Comparison of ENCODE assay signal across 12 cellular contexts in the genomic region with DNA sequence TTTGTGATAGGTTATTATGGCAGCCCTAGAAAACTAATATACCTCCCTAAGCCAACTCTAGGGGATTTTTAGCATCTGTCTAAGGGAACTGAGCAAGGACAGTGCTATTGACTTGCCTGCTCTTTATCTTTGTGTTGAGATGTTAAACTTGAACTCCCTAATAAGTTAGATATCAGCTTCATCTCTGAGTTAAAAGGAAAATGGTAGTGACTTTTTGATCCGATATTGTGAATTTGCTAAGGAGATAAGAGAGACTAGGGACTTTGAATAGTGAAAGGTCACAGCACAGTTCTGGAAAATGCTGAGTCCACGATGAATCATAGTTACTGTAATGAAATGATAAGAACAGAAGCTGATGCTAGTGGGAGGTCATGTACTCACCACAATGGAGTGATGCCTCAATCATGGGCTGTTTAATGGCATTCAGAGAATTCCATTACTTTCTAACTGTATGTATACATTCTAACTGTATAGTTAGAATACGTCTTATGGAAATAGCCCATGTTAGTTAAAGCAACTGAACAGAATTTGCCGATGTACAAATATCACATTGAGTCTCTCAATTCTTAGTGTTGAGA.
DNase-seq lines count a peak whose midpoint lies in the region; ATAC-seq and TF ChIP-seq lines count a peak whose summit lies in the region.
"Had no signal": no experiment of that assay in that cellular context is flagged by ENCODE, and none has a peak within 500 bp of the region (broad histone marks: within the 10 kb centered on the region; RNA-seq: fewer than 3 reads in every experiment).

No MANE protein-coding gene starts in this region.

- peak overlapping the region in 2 of 5 donors; percentile 75 to 76 for H3K27ac ChIP-seq in adrenal gland
- no peak overlapping the region for H3K27ac ChIP-seq in GM23338 (ENCODE audit: low read depth)
- H3K27ac ChIP-seq: body of pancreas had no signal

- intact Hi-C loops in adrenal gland (cut with DNase I) = no loop called here

- no peaks in the 10 kb centered on the region for H3K9me3 ChIP-seq in adrenal gland (replicated peaks in 1 of 3)
- H3K9me3 ChIP-seq: body of pancreas had no signal

- H3K4me1 Mint-ChIP-seq in GM23338 = no peaks in the 10 kb centered on the region
- H3K4me1 Mint-ChIP-seq: CD4-positive, CD25-positive, alpha-beta regulatory T cell had no signal

- DNase-seq in AG09309 (ENCODE audit: low read depth) (peak; percentile 7), HS-5 (ENCODE audit: low read depth) (peak; percentile 67), adrenal gland (peak in 4 of 7 donors; percentile 23 to 58 (median 42)), iris pigment epithelial cell (ENCODE audit: low read depth) (peak; percentile 90), GM23338 (ENCODE audit: low spot score) (no peak), HuH-7.5 (ENCODE audit: low spot score) (no peak)
- DNase-seq: body of pancreas; CD4-positive, CD25-positive, alpha-beta regulatory T cell; NCI-H510A; substantia nigra had no signal

- 47 to 62% (median 57%) methylated on average over 4 of the region's 4 CpGs for WGBS in adrenal gland, 4 donors

- H2AFZ ChIP-seq in GM23338 = no peak overlapping the region

- no peak for ATAC-seq in GM23338
- no peak for ATAC-seq in HG02970 (IDR thresholded peaks at IDR 0.05; ENCODE audit: low FRiP score, unreplicated experiment)
- no peak for ATAC-seq in GM18909 (IDR thresholded peaks at IDR 0.05; ENCODE audit: poor library complexity, unreplicated experiment)
- ATAC-seq: body of pancreas had no signal

- no peak overlapping the region for H3K4me3 ChIP-seq in AG09309 (ENCODE audit: control insufficient read depth, low read depth, low read length)
- H3K4me3 ChIP-seq in adrenal gland = no peak overlapping the region
- no peak overlapping the region for H3K4me3 ChIP-seq in GM23338
- H3K4me3 ChIP-seq: body of pancreas had no signal

- H3K36me3 ChIP-seq in adrenal gland (replicated peaks in 1 of 2) (no peaks in the 10 kb centered on the region), GM23338 (ENCODE audit: insufficient read depth) (no peaks in the 10 kb centered on the region)

- H3K27ac Mint-ChIP-seq in GM23338 = no peak overlapping the region
- H3K27ac Mint-ChIP-seq: CD4-positive, CD25-positive, alpha-beta regulatory T cell had no signal

- no peak overlapping the region for H3K4me3 Mint-ChIP-seq in GM23338
- H3K4me3 Mint-ChIP-seq: CD4-positive, CD25-positive, alpha-beta regulatory T cell had no signal

- no peaks in the 10 kb centered on the region for H3K9me3 Mint-ChIP-seq in GM23338

- H3K4me1 ChIP-seq in adrenal gland (replicated peaks in 1 of 2) = peaks cover 0 to 10% of the 10 kb centered on the region in 2 donors
- no peaks in the 10 kb centered on the region for H3K4me1 ChIP-seq in GM23338 (ENCODE audit: insufficient read depth)
- H3K4me1 ChIP-seq: body of pancreas had no signal

- no peaks in the 10 kb centered on the region for H4K20me1 ChIP-seq in GM23338 (replicated peaks; ENCODE audit: insufficient read depth)

- H3K79me2 ChIP-seq in GM23338 (replicated peaks; ENCODE audit: insufficient read depth) = no peaks in the 10 kb centered on the region

- H3F3A ChIP-seq in GM23338 (replicated peaks; ENCODE audit: low read depth) = no peaks in the 10 kb centered on the region

- H3K4me2 ChIP-seq in GM23338 = no peak overlapping the region

- TF ChIP-seq CTCF in AG09309 (IDR thresholded peaks at IDR 0.05; ENCODE audit: control insufficient read depth, insufficient read depth, low read depth, low read length, missing control alignments) (no peak), adrenal gland (IDR thresholded peaks at IDR 0.05) (no peak), GM23338 (conservative IDR thresholded peaks at IDR 0.05; ENCODE audit: low read depth in 2 of 2) (no peak)

- H3K36me3 Mint-ChIP-seq in GM23338 (ENCODE audit: low read depth) = no peaks in the 10 kb centered on the region
- H3K36me3 Mint-ChIP-seq: CD4-positive, CD25-positive, alpha-beta regulatory T cell had no signal

- no peaks in the 10 kb centered on the region for H3K9me2 ChIP-seq in GM23338 (ENCODE audit: insufficient read depth)

- no peak for TF ChIP-seq POLR2A in adrenal gland (IDR thresholded peaks at IDR 0.05)

- H3K27me3 ChIP-seq in adrenal gland = no peaks in the 10 kb centered on the region
- H3K27me3 ChIP-seq in GM23338 (ENCODE audit: insufficient read depth) = no peaks in the 10 kb centered on the region
- H3K27me3 ChIP-seq: body of pancreas had no signal

- H3K27me3 Mint-ChIP-seq in GM23338 (ENCODE audit: insufficient read depth, low read depth, poor library complexity) = no peaks in the 10 kb centered on the region
- H3K27me3 Mint-ChIP-seq: CD4-positive, CD25-positive, alpha-beta regulatory T cell had no signal

TF ChIP-seq in GM23338, 12 proteins besides CTCF, POLR2A, EP300 and RAD21 (continues in another document):
- TF ChIP-seq POLR2AphosphoS5 (IDR thresholded peaks at IDR 0.05; ENCODE audit: low read depth) (no peak), NANOG (IDR thresholded peaks at IDR 0.05; ENCODE audit: borderline replicate concordance) (no peak), ZNF114 (CRISPR knock-in tag; IDR thresholded peaks at IDR 0.05) (no peak), ZNF331 (CRISPR knock-in tag; IDR thresholded peaks at IDR 0.05; ENCODE audit: low read depth) (no peak), CREB1 (CRISPR knock-in tag; IDR thresholded peaks at IDR 0.05; ENCODE audit: low read depth) (no peak), JUNB (IDR thresholded peaks at IDR 0.05; ENCODE audit: unreplicated experiment) (no peak), EZH2phosphoT487 (IDR thresholded peaks at IDR 0.05; ENCODE audit: unreplicated experiment) (no peak), EZH2 (IDR thresholded peaks at IDR 0.05; ENCODE audit: low read depth, unreplicated experiment) (no peak)
- TF ChIP-seq, protein P1, sequence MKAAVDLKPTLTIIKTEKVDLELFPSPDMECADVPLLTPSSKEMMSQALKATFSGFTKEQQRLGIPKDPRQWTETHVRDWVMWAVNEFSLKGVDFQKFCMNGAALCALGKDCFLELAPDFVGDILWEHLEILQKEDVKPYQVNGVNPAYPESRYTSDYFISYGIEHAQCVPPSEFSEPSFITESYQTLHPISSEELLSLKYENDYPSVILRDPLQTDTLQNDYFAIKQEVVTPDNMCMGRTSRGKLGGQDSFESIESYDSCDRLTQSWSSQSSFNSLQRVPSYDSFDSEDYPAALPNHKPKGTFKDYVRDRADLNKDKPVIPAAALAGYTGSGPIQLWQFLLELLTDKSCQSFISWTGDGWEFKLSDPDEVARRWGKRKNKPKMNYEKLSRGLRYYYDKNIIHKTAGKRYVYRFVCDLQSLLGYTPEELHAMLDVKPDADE (IDR thresholded peaks at IDR 0.05) = no peak
- TF ChIP-seq, protein P2, sequence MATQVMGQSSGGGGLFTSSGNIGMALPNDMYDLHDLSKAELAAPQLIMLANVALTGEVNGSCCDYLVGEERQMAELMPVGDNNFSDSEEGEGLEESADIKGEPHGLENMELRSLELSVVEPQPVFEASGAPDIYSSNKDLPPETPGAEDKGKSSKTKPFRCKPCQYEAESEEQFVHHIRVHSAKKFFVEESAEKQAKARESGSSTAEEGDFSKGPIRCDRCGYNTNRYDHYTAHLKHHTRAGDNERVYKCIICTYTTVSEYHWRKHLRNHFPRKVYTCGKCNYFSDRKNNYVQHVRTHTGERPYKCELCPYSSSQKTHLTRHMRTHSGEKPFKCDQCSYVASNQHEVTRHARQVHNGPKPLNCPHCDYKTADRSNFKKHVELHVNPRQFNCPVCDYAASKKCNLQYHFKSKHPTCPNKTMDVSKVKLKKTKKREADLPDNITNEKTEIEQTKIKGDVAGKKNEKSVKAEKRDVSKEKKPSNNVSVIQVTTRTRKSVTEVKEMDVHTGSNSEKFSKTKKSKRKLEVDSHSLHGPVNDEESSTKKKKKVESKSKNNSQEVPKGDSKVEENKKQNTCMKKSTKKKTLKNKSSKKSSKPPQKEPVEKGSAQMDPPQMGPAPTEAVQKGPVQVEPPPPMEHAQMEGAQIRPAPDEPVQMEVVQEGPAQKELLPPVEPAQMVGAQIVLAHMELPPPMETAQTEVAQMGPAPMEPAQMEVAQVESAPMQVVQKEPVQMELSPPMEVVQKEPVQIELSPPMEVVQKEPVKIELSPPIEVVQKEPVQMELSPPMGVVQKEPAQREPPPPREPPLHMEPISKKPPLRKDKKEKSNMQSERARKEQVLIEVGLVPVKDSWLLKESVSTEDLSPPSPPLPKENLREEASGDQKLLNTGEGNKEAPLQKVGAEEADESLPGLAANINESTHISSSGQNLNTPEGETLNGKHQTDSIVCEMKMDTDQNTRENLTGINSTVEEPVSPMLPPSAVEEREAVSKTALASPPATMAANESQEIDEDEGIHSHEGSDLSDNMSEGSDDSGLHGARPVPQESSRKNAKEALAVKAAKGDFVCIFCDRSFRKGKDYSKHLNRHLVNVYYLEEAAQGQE (IDR thresholded peaks at IDR 0.05; ENCODE audit: unreplicated experiment) = no peak

Comparison
In these comparisons a context has a peak if more than half of its experiments do, and no peak if none do; other contexts are left out.
1. DNase-seq: peak in AG09309 (single experiment), HS-5 (single experiment), adrenal gland (4 of 7) and iris pigment epithelial cell (single experiment); none in GM23338 (single experiment) and HuH-7.5 (single experiment).